ENCODE assay signal across 8 cellular contexts in the genomic region with DNA sequence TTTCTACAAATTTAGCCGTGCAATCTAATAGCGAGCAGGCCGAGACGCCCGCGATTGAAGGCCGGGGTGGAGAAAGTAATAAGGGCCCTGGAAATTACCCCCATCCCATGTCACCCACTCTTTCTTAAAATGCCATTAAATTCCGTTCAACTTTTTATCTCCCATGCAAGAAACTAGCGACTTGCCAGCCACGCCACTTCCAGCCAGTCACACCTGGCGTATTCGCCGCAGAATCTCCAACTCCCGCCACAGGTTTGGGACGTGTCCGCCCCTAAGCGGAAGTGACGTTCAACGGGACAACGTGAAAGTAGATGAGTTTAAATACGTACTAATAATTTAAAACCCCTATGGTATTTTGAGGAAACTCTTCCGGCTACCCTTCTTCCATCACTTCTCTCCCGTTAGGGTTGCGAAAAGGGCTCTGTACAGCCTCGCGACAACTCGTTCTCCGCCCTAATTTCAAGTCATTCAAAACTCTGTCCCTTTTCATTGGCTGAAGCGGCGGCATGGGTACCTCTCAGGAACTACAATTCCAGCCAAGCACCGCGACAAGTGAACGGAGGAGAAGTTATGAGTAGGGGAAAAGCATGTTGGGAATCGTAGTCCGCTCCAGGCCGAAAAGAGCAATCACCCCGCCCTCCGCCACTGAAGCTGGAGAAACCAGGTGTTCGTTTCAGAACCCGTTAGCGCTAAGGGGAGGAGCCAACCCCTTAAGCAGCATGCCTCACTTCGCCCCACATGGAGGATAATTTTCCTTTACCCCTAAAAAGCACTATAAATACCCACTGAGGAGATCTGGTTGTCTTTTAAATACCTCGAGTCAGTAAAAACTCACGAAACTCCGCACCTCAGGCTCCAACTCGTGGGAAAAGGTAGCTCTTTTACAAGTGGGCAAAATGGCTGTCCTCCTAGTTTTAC. TPM values are rescaled to one million over a fixed set of nuclear protein-coding genes. Genes with fewer than 3 reads are reported as not detected.
DNase-seq lines count a peak whose midpoint lies in the region; ATAC-seq, FAIRE-seq and TF ChIP-seq lines count a peak whose summit lies in the region.

A gene (minus strand): TSS at position 906 of the 918 bp plus-strand sequence.

- no peak within 1 kb of the TSS for H3K4me3 Mint-ChIP-seq in T-helper 2 cell treated with Interferon-gamma antibody and Interleukin-4, amounts not matched to agents 5 μg/mL and 100 μg/mL, for 36 hours

- DNase-seq in NCI-H1930 (lab: John Stamatoyannopoulos, UW) (peak; percentile 93 to 96), ascending aorta (ENCODE audit: low spot score in 2 of 2) (peak; percentile 92 to 97), right cardiac atrium (peak; percentile 94 to 96 (median 95)), pulmonary artery endothelial cell (ENCODE audit: low read depth, low spot score) (peak; percentile 91), urothelium cell line (ENCODE audit: low spot score) (peak; percentile 90)
- peak; percentile 94 for DNase-seq in T-helper 2 cell treated with Interferon-gamma antibody and Interleukin-4, amounts not matched to agents 5 μg/mL and 100 μg/mL, for 36 hours (ENCODE audit: low spot score)

- no peak for FAIRE-seq in urothelium cell line (lab: Jason Lieb, UNC)

- no peaks in the 10 kb centered on the region for H3K9me3 Mint-ChIP-seq in T-helper 2 cell treated with Interferon-gamma antibody and Interleukin-4, amounts not matched to agents 5 μg/mL and 100 μg/mL, for 36 hours

- ATAC-seq in GM18508 (IDR thresholded peaks at IDR 0.05; ENCODE audit: insufficient read depth, unreplicated experiment) (peak; percentile 45), HG02973 (IDR thresholded peaks at IDR 0.05; ENCODE audit: unreplicated experiment) (peak; percentile 75), right cardiac atrium (peak; percentile 93 to 94)

- peaks cover 24% of the 10 kb centered on the region for H3K4me1 Mint-ChIP-seq in T-helper 2 cell treated with Interferon-gamma antibody and Interleukin-4, amounts not matched to agents 5 μg/mL and 100 μg/mL, for 36 hours (ENCODE audit: low read depth)

- no peaks in the 10 kb centered on the region for H3K36me3 ChIP-seq in ascending aorta

- TF ChIP-seq CTCF in ascending aorta (IDR thresholded peaks at IDR 0.05), result no peak

- peaks cover 12% of the 10 kb centered on the region for H3K36me3 Mint-ChIP-seq in T-helper 2 cell treated with Interferon-gamma antibody and Interleukin-4, amounts not matched to agents 5 μg/mL and 100 μg/mL, for 36 hours (ENCODE audit: low read depth)

- H3K27me3 Mint-ChIP-seq in T-helper 2 cell treated with Interferon-gamma antibody and Interleukin-4, amounts not matched to agents 5 μg/mL and 100 μg/mL, for 36 hours (ENCODE audit: low read depth), result no peaks in the 10 kb centered on the region

- H3K9me3 ChIP-seq in ascending aorta (no peaks in the 10 kb centered on the region), right cardiac atrium (ENCODE audit: control insufficient read depth, low read length) (no peaks in the 10 kb centered on the region)

- H3K27ac ChIP-seq in ascending aorta (peak within 1 kb of the TSS; percentile 86 to 95), right cardiac atrium (ENCODE audit: low read length) (peak within 1 kb of the TSS; percentile 95)

- under 1% methylated on average over 46 of the region's 46 CpGs for WGBS in right cardiac atrium

- intact Hi-C loops in ascending aorta (cut with DNase I) (loop anchor here (1.0 to 2.0 kb wide), 5 partner anchors 211 to 612 kb away; a partner anchor contains a TSS), right cardiac atrium (cut with DNase I) (no loop called here)

- H3K27me3 ChIP-seq in ascending aorta (no peaks in the 10 kb centered on the region), right cardiac atrium (ENCODE audit: control insufficient read depth, insufficient read depth) (no peaks in the 10 kb centered on the region)

- peak within 1 kb of the TSS; percentile 78 to 82 for H3K4me3 ChIP-seq in ascending aorta
- peak within 1 kb of the TSS; percentile 85 for H3K4me3 ChIP-seq in right cardiac atrium (ENCODE audit: low read length)

- peak within 1 kb of the TSS; percentile 69 for H3K27ac Mint-ChIP-seq in T-helper 2 cell treated with Interferon-gamma antibody and Interleukin-4, amounts not matched to agents 5 μg/mL and 100 μg/mL, for 36 hours

- peaks cover 0 to 10% of the 10 kb centered on the region in 2 donors for H3K4me1 ChIP-seq in ascending aorta
- H3K4me1 ChIP-seq in right cardiac atrium (ENCODE audit: control insufficient read depth, insufficient read depth, low read length), result no peaks in the 10 kb centered on the region

RNA-seq across cellular contexts. Expression of the gene that starts here (rescaled TPM):
- total RNA-seq in ascending aorta, result 2.3 TPM
- 1 to 10 TPM; 2.0 to 4.1 (median 3.3) TPM for total RNA-seq in right cardiac atrium
- polyA plus RNA-seq in right cardiac atrium, result 0.88 TPM
- 5.1 and 8.7 TPM in 2 replicates for total RNA-seq in pulmonary artery endothelial cell

Comparison
In these comparisons a context has a peak if more than half of its experiments do, and no peak if none do; other contexts are left out.
1. Peak in every context shown above with its lines: DNase-seq, ATAC-seq, H3K4me3 ChIP-seq and H3K27ac ChIP-seq.